Comparison of ENCODE assay signal across 26 cellular contexts in genomic region chr6:148814082-148814790, GRCh38.
DNase-seq lines count a peak whose midpoint lies in the region; ATAC-seq, FAIRE-seq and TF ChIP-seq lines count a peak whose summit lies in the region.
"Had no signal": no experiment of that assay in that cellular context is flagged by ENCODE, and none has a peak within 500 bp of the region (broad histone marks: within the 10 kb centered on the region; RNA-seq: fewer than 3 reads in every experiment).

No MANE protein-coding gene starts in this region.

- no peak overlapping the region for H3K27ac Mint-ChIP-seq in endodermal cell
- no peak overlapping the region for H3K27ac Mint-ChIP-seq in effector memory CD8-positive, alpha-beta T cell

- H3K36me3 Mint-ChIP-seq in endodermal cell (ENCODE audit: low read depth) = peaks cover 10% of the 10 kb centered on the region
- H3K36me3 Mint-ChIP-seq in effector memory CD8-positive, alpha-beta T cell (ENCODE audit: insufficient read depth) = no peaks in the 10 kb centered on the region

- no TSS peak for BruUV-seq in HepG2 (replicated peaks; lab: Mats Ljungman, UMichigan)

- no peak for ATAC-seq in HepG2
- no peak for ATAC-seq in effector memory CD8-positive, alpha-beta T cell (replicated peaks)
- ATAC-seq: GM12878, K562, Right ventricle myocardium inferior had no signal

- H3K27me3 ChIP-seq in liver (ENCODE audit: control insufficient read depth in 4 of 4, insufficient read depth in 4 of 4, low read length in 3 of 4) = peaks cover 0 to 2% (median 0%) of the 10 kb centered on the region in 4 donors
- H3K27me3 ChIP-seq in HepG2 (ENCODE audit: control insufficient read depth in 1 of 2, insufficient read depth in 2 of 2, low read length in 2 of 2) = no peaks in the 10 kb centered on the region
- H3K27me3 ChIP-seq in endodermal cell (ENCODE audit: control insufficient read depth, insufficient read depth, low read length, poor library complexity, severe bottlenecking) = peaks cover 16% of the 10 kb centered on the region
- no peaks in the 10 kb centered on the region for H3K27me3 ChIP-seq in hepatocyte
- H3K27me3 ChIP-seq in smooth muscle cell (ENCODE audit: low read depth) = no peaks in the 10 kb centered on the region

- TF ChIP-seq EP300 in HepG2 (IDR thresholded peaks at IDR 0.05; ENCODE audit: low read depth in 2 of 2, low read length in 2 of 2) (no peak), HepG2 (CRISPR knock-in tag; IDR thresholded peaks at IDR 0.05; ENCODE audit: borderline replicate concordance) (no peak)

- H3K4me1 Mint-ChIP-seq in endodermal cell = peaks cover 34% of the 10 kb centered on the region
- peaks cover 6% of the 10 kb centered on the region in 2 donors for H3K4me1 Mint-ChIP-seq in effector memory CD8-positive, alpha-beta T cell (ENCODE audit: low read depth in 2 of 2)

- peaks cover 13% of the 10 kb centered on the region for H3K27me3 Mint-ChIP-seq in endodermal cell (ENCODE audit: insufficient read depth)
- no peaks in the 10 kb centered on the region for H3K27me3 Mint-ChIP-seq in effector memory CD8-positive, alpha-beta T cell
- H3K27me3 Mint-ChIP-seq: CD8-positive, alpha-beta memory T cell had no signal

- POLR2A ChIA-PET in HepG2 (lab: Yijun Ruan, JAX) = no interaction called here

- no peak for FAIRE-seq in HepG2 (lab: Jason Lieb, UNC)
- FAIRE-seq: D721Med, GM12878, H1, K562 had no signal

- H3K9me2 ChIP-seq in hepatocyte (replicated peaks; ENCODE audit: insufficient read depth) = no peaks in the 10 kb centered on the region

- intact Hi-C loops in HepG2 (cut with micrococcal nuclease; ENCODE audit: unreplicated experiment) = no loop called here

- CTCF ChIA-PET in HepG2 (lab: Yijun Ruan, JAX; ENCODE audit: low intra/inter-chr PET ratio, low total read pairs) = no interaction called here

- no peak overlapping the region for H3K27ac ChIP-seq in liver (ENCODE audit: low read depth in 1 of 2, low read length in 2 of 2)
- no peak overlapping the region for H3K27ac ChIP-seq in HepG2 (ENCODE audit: extremely low read length, insufficient read depth, low read length)
- no peak overlapping the region for H3K27ac ChIP-seq in endodermal cell (ENCODE audit: low read depth, low read length)
- H3K27ac ChIP-seq in hepatocyte = no peak overlapping the region
- no peak overlapping the region for H3K27ac ChIP-seq in smooth muscle cell (ENCODE audit: low read depth)
- H3K27ac ChIP-seq: 22Rv1, C4-2B had no signal

- 51% methylated on average over 5 of the region's 5 CpGs for WGBS in liver
- 4% methylated on average over 5 of the region's 5 CpGs for WGBS in HepG2 (ENCODE audit: low lambda C conversion rate)
- WGBS in endodermal cell (ENCODE audit: insufficient coverage in 1 of 2, insufficient read length in 1 of 2), 2 experiments = 77 to 82% methylated on average over 5 of the region's 5 CpGs
- 61% methylated on average over 5 of the region's 5 CpGs for WGBS in hepatocyte (ENCODE audit: low lambda C conversion rate, missing lambda C conversion rate)
- WGBS in smooth muscle cell (ENCODE audit: low lambda C conversion rate) = 74% methylated on average over 5 of the region's 5 CpGs

- H3K9me3 Mint-ChIP-seq in endodermal cell = peaks cover 24% of the 10 kb centered on the region
- H3K9me3 Mint-ChIP-seq in effector memory CD8-positive, alpha-beta T cell = peaks cover 0 to 7% of the 10 kb centered on the region in 2 donors

- H3K36me3 ChIP-seq in liver (ENCODE audit: control insufficient read depth in 4 of 4, insufficient read depth in 3 of 4, low read depth in 1 of 4, low read length in 3 of 4) (no peaks in the 10 kb centered on the region), HepG2 (replicated peaks in 1 of 2; ENCODE audit: control insufficient read depth in 1 of 2, insufficient read depth in 2 of 2, low read length in 2 of 2) (no peaks in the 10 kb centered on the region), endodermal cell (ENCODE audit: control insufficient read depth, insufficient read depth, low read length) (no peaks in the 10 kb centered on the region), hepatocyte (replicated peaks; ENCODE audit: insufficient read depth, low read depth) (no peaks in the 10 kb centered on the region), smooth muscle cell (ENCODE audit: low read depth) (no peaks in the 10 kb centered on the region)

- DNase-seq in HepG2 (ENCODE audit: low spot score) (no peak), endodermal cell (no peak), hepatocyte (ENCODE audit: low spot score) (no peak), dedifferentiated amniotic fluid mesenchymal stem cell (ENCODE audit: extremely low spot score) (no peak), smooth muscle cell (lab: John Stamatoyannopoulos, UW; ENCODE audit: unreplicated experiment) (no peak), GM20000 (ENCODE audit: low spot score) (no peak)
- DNase-seq in effector memory CD8-positive, alpha-beta T cell = no peak
- DNase-seq: ACHN; CD8-positive, alpha-beta memory T cell; DMS53; EL; GF-D8; MM.1S; NCI-H1048; NCI-H1417 treated with DMSO at 0.1 percent for 48 hours; NCI-H187; NCI-H446 treated with DMSO at 0.1 percent for 48 hours; NCI-H526 treated with DMSO at 0.1 percent for 48 hours had no signal

- TF ChIP-seq CTCF in liver (IDR thresholded peaks at IDR 0.05; ENCODE audit: low read depth, low read length, missing input control) = no peak
- TF ChIP-seq CTCF in HepG2 (CRISPR knock-in tag; IDR thresholded peaks at IDR 0.05) = no peak
- no peak for TF ChIP-seq CTCF in endodermal cell (conservative IDR thresholded peaks at IDR 0.05)
- TF ChIP-seq CTCF in hepatocyte (IDR thresholded peaks at IDR 0.05; ENCODE audit: poor library complexity) = no peak
- TF ChIP-seq CTCF in smooth muscle cell (IDR thresholded peaks at IDR 0.05; ENCODE audit: borderline replicate concordance, insufficient read depth, poor library complexity, severe bottlenecking) = no peak
- no peak for TF ChIP-seq CTCF in GM20000 (IDR thresholded peaks at IDR 0.05; ENCODE audit: extremely low read depth, missing control alignments)

- no peak overlapping the region for H3K4me3 ChIP-seq in liver (ENCODE audit: low read depth in 1 of 3, low read length in 3 of 3)
- no peak overlapping the region for H3K4me3 ChIP-seq in HepG2 (replicated peaks in 1 of 3; ENCODE audit: insufficient read depth in 1 of 3, low read depth in 2 of 3, low read length in 3 of 3)
- peak overlapping the region; percentile 0 for H3K4me3 ChIP-seq in endodermal cell (ENCODE audit: low read length)
- H3K4me3 ChIP-seq in hepatocyte = no peak overlapping the region
- H3K4me3 ChIP-seq in smooth muscle cell = no peak overlapping the region
- H3K4me3 ChIP-seq: GM12878, K562 had no signal

- H3K4me3 Mint-ChIP-seq in endodermal cell = no peak overlapping the region
- H3K4me3 Mint-ChIP-seq in effector memory CD8-positive, alpha-beta T cell = no peak overlapping the region
- H3K4me3 Mint-ChIP-seq: CD8-positive, alpha-beta memory T cell had no signal

- TF ChIP-seq RAD21 in liver (IDR thresholded peaks at IDR 0.05) (no peak), HepG2 (CRISPR knock-in tag; IDR thresholded peaks at IDR 0.05) (no peak)

- H3K4me2 ChIP-seq in HepG2 (ENCODE audit: low read depth, low read length) (no peak overlapping the region), hepatocyte (peak overlapping the region; percentile 5), smooth muscle cell (no peak overlapping the region)

- H3K79me2 ChIP-seq in HepG2 (ENCODE audit: insufficient read depth, low read length) = no peaks in the 10 kb centered on the region
- H3K79me2 ChIP-seq in hepatocyte = peaks cover 4% of the 10 kb centered on the region
- peaks cover 71% of the 10 kb centered on the region for H3K79me2 ChIP-seq in smooth muscle cell (ENCODE audit: low read depth)

- no peak for TF ChIP-seq POLR2A in HepG2 (IDR thresholded peaks at IDR 0.05; ENCODE audit: insufficient read depth in 1 of 2, low read depth in 2 of 2, low read length in 2 of 2)

- no peaks in the 10 kb centered on the region for H3K9me3 ChIP-seq in liver (ENCODE audit: control insufficient read depth in 4 of 4, low read length in 3 of 4)
- no peaks in the 10 kb centered on the region for H3K9me3 ChIP-seq in HepG2 (ENCODE audit: low read length)
- H3K9me3 ChIP-seq in endodermal cell (ENCODE audit: control insufficient read depth, low read length) = peaks cover 14% of the 10 kb centered on the region
- H3K9me3 ChIP-seq in hepatocyte (ENCODE audit: low read depth) = no peaks in the 10 kb centered on the region
- H3K9me3 ChIP-seq in smooth muscle cell (replicated peaks; ENCODE audit: low read depth) = no peaks in the 10 kb centered on the region

- no peaks in the 10 kb centered on the region for H3F3A ChIP-seq in smooth muscle cell (ENCODE audit: low read depth)

- H4K20me1 ChIP-seq in HepG2 (ENCODE audit: insufficient read depth, low read length) (no peaks in the 10 kb centered on the region), hepatocyte (ENCODE audit: insufficient read depth, poor library complexity, severe bottlenecking) (no peaks in the 10 kb centered on the region), smooth muscle cell (ENCODE audit: low read depth) (peaks cover 23% of the 10 kb centered on the region)

- in situ Hi-C loops in HepG2 (cut with HindIII; ENCODE audit: extremely low pct_ligation_motif_present, low pct_unique_long_range_greater_than_20kb) = no loop called here

- H3K9ac ChIP-seq in liver (ENCODE audit: low read depth in 1 of 2, low read length in 2 of 2) (no peak overlapping the region), HepG2 (ENCODE audit: insufficient read depth, low read depth, low read length) (no peak overlapping the region), endodermal cell (ENCODE audit: extremely low read depth, low read length, poor library complexity, severe bottlenecking) (no peak overlapping the region), smooth muscle cell (ENCODE audit: low read depth) (no peak overlapping the region)

- H2AFZ ChIP-seq in HepG2 (ENCODE audit: low read length) = no peak overlapping the region
- no peak overlapping the region for H2AFZ ChIP-seq in hepatocyte
- H2AFZ ChIP-seq in smooth muscle cell (ENCODE audit: low read depth) = no peak overlapping the region

- H3K4me1 ChIP-seq in liver (ENCODE audit: control insufficient read depth in 4 of 4, insufficient read depth in 4 of 4, low read length in 3 of 4) = peaks cover 0 to 6% (median 0%) of the 10 kb centered on the region in 4 donors
- no peaks in the 10 kb centered on the region for H3K4me1 ChIP-seq in HepG2 (ENCODE audit: insufficient read depth, low read length)
- peaks cover 12% of the 10 kb centered on the region for H3K4me1 ChIP-seq in endodermal cell (ENCODE audit: control insufficient read depth, insufficient read depth, low read length)
- H3K4me1 ChIP-seq in hepatocyte (ENCODE audit: insufficient read depth) = peaks cover 7% of the 10 kb centered on the region
- peaks cover 21% of the 10 kb centered on the region for H3K4me1 ChIP-seq in smooth muscle cell (ENCODE audit: low read depth)

TF ChIP-seq in liver, 16 proteins besides CTCF, POLR2A, EP300 and RAD21 (continues in another document):
- TF ChIP-seq HNF4A (conservative IDR thresholded peaks at IDR 0.05) (no peak), HNF4G (IDR thresholded peaks at IDR 0.05) (no peak), FOXA2 (IDR thresholded peaks at IDR 0.05) (no peak), RXRA (IDR thresholded peaks at IDR 0.05) (peak; percentile 79 to 81)

TF ChIP-seq in HepG2, 621 proteins besides CTCF, POLR2A, EP300 and RAD21 (continues in another document):
- TF ChIP-seq ZNF143 (CRISPR knock-in tag; IDR thresholded peaks at IDR 0.05) (no peak), HNF4A (CRISPR knock-in tag; IDR thresholded peaks at IDR 0.05) (no peak), YY1 (IDR thresholded peaks at IDR 0.05; ENCODE audit: insufficient read depth, insufficient replicate concordance, low read depth, low read length) (no peak)
